Comparison of ENCODE assay signal across 27 cellular contexts in genomic region chr20:5020760-5021159, GRCh38.
"Had no signal": no experiment of that assay in that cellular context is flagged by ENCODE, and none has a peak within 500 bp of the region (broad histone marks: within the 10 kb centered on the region; RNA-seq: fewer than 3 reads in every experiment).

No MANE protein-coding gene starts in this region.

- H3K27me3 ChIP-seq: colonic mucosa, neutrophil, sigmoid colon, vagina had no signal

- H3K4me1 ChIP-seq: colonic mucosa, left ventricle myocardium inferior, vagina had no signal

- H3K27me3 Mint-ChIP-seq: activated B cell treated with CpG ODN at 0.5 μM for 24 hours; activated CD8-positive, alpha-beta T cell treated with anti-CD3 and anti-CD28 coated beads for 36 hours; progenitor cell of endocrine pancreas; stimulated activated naive CD8-positive, alpha-beta T cell treated with anti-CD3 and anti-CD28 coated beads, Interleukin-15, amount 100 ng/mL, for 72 hours; type B pancreatic cell had no signal

- H3K9me3 Mint-ChIP-seq: activated B cell treated with CpG ODN at 0.5 μM for 24 hours; activated CD8-positive, alpha-beta T cell treated with anti-CD3 and anti-CD28 coated beads for 36 hours; activated naive CD4-positive, alpha-beta T cell treated with anti-CD3 and anti-CD28 coated beads, Interleukin-2, amount 50 U/mL, for 72 hours; activated T-cell treated with anti-CD3 and anti-CD28 coated beads, Interleukin-2, amount 50 U/mL, for 4 hours; activated T-helper 2 cell treated with anti-CD3 and anti-CD28 coated beads, Interferon-gamma antibody, Interleukin-2, Interleukin-4, amounts not matched to agents 10 μg/mL and 5 μg/mL and 100 μg/mL, durations not matched to agents 14 hours and 24 hours and 36 hours; immature natural killer cell; nephron; stimulated activated effector memory CD8-positive, alpha-beta T cell treated with anti-CD3 and anti-CD28 coated beads, Interleukin-12 subunit alpha, Interleukin-12 subunit beta, amount 100 ng/mL, for 72 hours; stimulated activated naive CD8-positive, alpha-beta T cell treated with anti-CD3 and anti-CD28 coated beads, Interleukin-15, amount 100 ng/mL, for 72 hours; T-helper 2 cell treated with Interferon-gamma antibody and Interleukin-4, amounts not matched to agents 5 μg/mL and 100 μg/mL, for 36 hours; type B pancreatic cell had no signal

- H3K4me1 Mint-ChIP-seq: activated B cell treated with CpG ODN at 0.5 μM for 24 hours; immature natural killer cell; nephron; stimulated activated effector memory CD8-positive, alpha-beta T cell treated with anti-CD3 and anti-CD28 coated beads, Interleukin-12 subunit alpha, Interleukin-12 subunit beta, amount 100 ng/mL, for 72 hours; stimulated activated naive CD8-positive, alpha-beta T cell treated with anti-CD3 and anti-CD28 coated beads, Interleukin-15, amount 100 ng/mL, for 72 hours had no signal

- DNase-seq: activated B cell treated with CpG ODN at 0.5 μM for 24 hours; activated CD4-positive, alpha-beta T cell treated with anti-CD3 and anti-CD28 coated beads, Interleukin-2, amount 50 U/mL, for 1 hour; activated CD8-positive, alpha-beta T cell treated with anti-CD3 and anti-CD28 coated beads for 36 hours; activated naive CD4-positive, alpha-beta T cell; activated T-cell treated with anti-CD3 and anti-CD28 coated beads, Interleukin-2, amount 50 U/mL, for 4 hours; anterior cingulate cortex; colonic mucosa; head of caudate nucleus; hypothalamus; immature natural killer cell; left ventricle myocardium inferior; mesendoderm; sigmoid colon; small intestine; stimulated activated CD4-positive, alpha-beta T cell treated with anti-CD3 and anti-CD28 coated beads, Interleukin-4, amount 100 ng/mL, for 24 hours; stimulated activated naive CD8-positive, alpha-beta T cell treated with anti-CD3 and anti-CD28 coated beads, Interleukin-15, amount 100 ng/mL, for 72 hours; substantia nigra; T-helper 1 cell had no signal

- H3K27ac ChIP-seq: colonic mucosa, left ventricle myocardium inferior, neutrophil, sigmoid colon, vagina had no signal

- H3K36me3 Mint-ChIP-seq: activated naive CD4-positive, alpha-beta T cell treated with anti-CD3 and anti-CD28 coated beads, Interleukin-2, amount 50 U/mL, for 72 hours; immature natural killer cell; stimulated activated effector memory CD8-positive, alpha-beta T cell treated with anti-CD3 and anti-CD28 coated beads, Interleukin-12 subunit alpha, Interleukin-12 subunit beta, amount 100 ng/mL, for 72 hours had no signal

- ATAC-seq: activated CD8-positive, alpha-beta T cell treated with anti-CD3 and anti-CD28 coated beads for 36 hours; activated naive CD4-positive, alpha-beta T cell treated with anti-CD3 and anti-CD28 coated beads, Interleukin-2, amount 50 U/mL, for 72 hours; activated T-cell treated with anti-CD3 and anti-CD28 coated beads, Interleukin-2, amount 50 U/mL, for 4 hours; stimulated activated effector memory CD8-positive, alpha-beta T cell treated with anti-CD3 and anti-CD28 coated beads, Interleukin-12 subunit alpha, Interleukin-12 subunit beta, amount 100 ng/mL, for 72 hours; stimulated activated naive CD8-positive, alpha-beta T cell treated with anti-CD3 and anti-CD28 coated beads, Interleukin-15, amount 100 ng/mL, for 72 hours had no signal

- H3K27ac Mint-ChIP-seq: activated B cell treated with CpG ODN at 0.5 μM for 24 hours; activated CD8-positive, alpha-beta T cell treated with anti-CD3 and anti-CD28 coated beads for 36 hours; activated naive CD4-positive, alpha-beta T cell treated with anti-CD3 and anti-CD28 coated beads, Interleukin-2, amount 50 U/mL, for 72 hours; activated T-helper 2 cell treated with anti-CD3 and anti-CD28 coated beads, Interferon-gamma antibody, Interleukin-2, Interleukin-4, amounts not matched to agents 10 μg/mL and 5 μg/mL and 100 μg/mL, durations not matched to agents 14 hours and 24 hours and 36 hours; nephron; progenitor cell of endocrine pancreas; stimulated activated effector memory CD8-positive, alpha-beta T cell treated with anti-CD3 and anti-CD28 coated beads, Interleukin-12 subunit alpha, Interleukin-12 subunit beta, amount 100 ng/mL, for 72 hours; T-helper 2 cell treated with Interferon-gamma antibody and Interleukin-4, amounts not matched to agents 5 μg/mL and 100 μg/mL, for 36 hours; type B pancreatic cell had no signal

- H3K4me3 Mint-ChIP-seq: activated B cell treated with CpG ODN at 0.5 μM for 24 hours; activated CD8-positive, alpha-beta T cell treated with anti-CD3 and anti-CD28 coated beads for 36 hours; activated T-cell treated with anti-CD3 and anti-CD28 coated beads, Interleukin-2, amount 50 U/mL, for 4 hours; immature natural killer cell; nephron; stimulated activated effector memory CD8-positive, alpha-beta T cell treated with anti-CD3 and anti-CD28 coated beads, Interleukin-12 subunit alpha, Interleukin-12 subunit beta, amount 100 ng/mL, for 72 hours; stimulated activated naive CD8-positive, alpha-beta T cell treated with anti-CD3 and anti-CD28 coated beads, Interleukin-15, amount 100 ng/mL, for 72 hours; T-helper 2 cell treated with Interferon-gamma antibody and Interleukin-4, amounts not matched to agents 5 μg/mL and 100 μg/mL, for 36 hours; type B pancreatic cell had no signal
